In genomic region chr6:166341464-166341863, GRCh38 we compare ENCODE assay signal across 9 cellular contexts. TPM values are rescaled to one million over a fixed set of nuclear protein-coding genes. Genes with fewer than 3 reads are reported as not detected.
A peak's percentile ranks its signal among the peaks of the same experiment; 100 is the strongest.
DNase-seq lines count a peak whose midpoint lies in the region; ATAC-seq and TF ChIP-seq lines count a peak whose summit lies in the region.
"Had no signal": no experiment of that assay in that cellular context is flagged by ENCODE, and none has a peak within 500 bp of the region (broad histone marks: within the 10 kb centered on the region; RNA-seq: fewer than 3 reads in every experiment).

No MANE protein-coding gene starts in this region.

- in situ Hi-C loops in transverse colon (cut with MboI; ENCODE audit: low pct_ligation_motif_present in 1 of 4, low pct_unique_long_range_greater_than_20kb in 1 of 4, low sequenced_read_pairs in 3 of 4) = no loop called here

- ATAC-seq in activated T-helper 17 cell treated with anti-CD3 and anti-CD28 coated beads, Interleukin-2, amount 50 U/mL, for 72 hours (replicated peaks) = no peak
- ATAC-seq in left colon (peak; percentile 44), GM21825 (IDR thresholded peaks at IDR 0.05; ENCODE audit: unreplicated experiment) (no peak), GM18498 (IDR thresholded peaks at IDR 0.05; ENCODE audit: unreplicated experiment) (no peak)

- peak overlapping the region; percentile 78 for H3K27ac Mint-ChIP-seq in activated naive CD4-positive, alpha-beta T cell treated with anti-CD3 and anti-CD28 coated beads for 36 hours
- peak overlapping the region; percentile 92 for H3K27ac Mint-ChIP-seq in activated T-helper 17 cell treated with anti-CD3 and anti-CD28 coated beads, Interleukin-2, amount 50 U/mL, for 72 hours

- CTCF ChIA-PET in activated naive CD4-positive, alpha-beta T cell treated with anti-CD3 and anti-CD28 coated beads for 36 hours (lab: Charles Lee) = interaction anchor here (0.8 to 1.0 kb wide), 2 partner anchors 28 to 59 kb away, joined by 3 to 5 read pairs; no protein-coding TSS in a partner anchor

- peak overlapping the region; percentile 83 for H3K4me3 Mint-ChIP-seq in activated naive CD4-positive, alpha-beta T cell treated with anti-CD3 and anti-CD28 coated beads for 36 hours
- H3K4me3 Mint-ChIP-seq in activated T-helper 17 cell treated with anti-CD3 and anti-CD28 coated beads, Interleukin-2, amount 50 U/mL, for 72 hours = peak overlapping the region; percentile 91

- peak overlapping the region; percentile 83 to 95 (median 91) for H3K27ac ChIP-seq in transverse colon

- TF ChIP-seq CTCF in transverse colon (IDR thresholded peaks at IDR 0.05) = no peak

- WGBS in transverse colon (ENCODE audit: low coverage in 1 of 2), 2 donors = 7 to 23% methylated on average over 7 of the region's 7 CpGs

- intact Hi-C loops in activated naive CD4-positive, alpha-beta T cell treated with anti-CD3 and anti-CD28 coated beads for 36 hours (cut with micrococcal nuclease) = loop anchor here (5.0 kb wide), 1 partner anchor 611 kb away; no protein-coding TSS in a partner anchor
- intact Hi-C loops in left colon (cut with DNase I, micrococcal nuclease) = loop anchor here in 1 of 2 donors (5.0 kb wide), 1 partner anchor 46 kb away; no protein-coding TSS in a partner anchor
- intact Hi-C loops in transverse colon (cut with DNase I; ENCODE audit: low total_unique reads) = no loop called here

- H3K27me3 ChIP-seq in transverse colon = no peaks in the 10 kb centered on the region

- no peaks in the 10 kb centered on the region for H3K9me3 Mint-ChIP-seq in activated naive CD4-positive, alpha-beta T cell treated with anti-CD3 and anti-CD28 coated beads for 36 hours
- H3K9me3 Mint-ChIP-seq in activated T-helper 17 cell treated with anti-CD3 and anti-CD28 coated beads, Interleukin-2, amount 50 U/mL, for 72 hours = no peaks in the 10 kb centered on the region

- no peaks in the 10 kb centered on the region for H3K9me3 ChIP-seq in transverse colon

- H3K36me3 ChIP-seq in transverse colon = no peaks in the 10 kb centered on the region

- no peak for TF ChIP-seq POLR2A in transverse colon (IDR thresholded peaks at IDR 0.05)

- peak overlapping the region; percentile 73 to 96 (median 94) for H3K4me3 ChIP-seq in transverse colon

- TF ChIP-seq EP300 in transverse colon (IDR thresholded peaks at IDR 0.05; ENCODE audit: low read depth) = no peak

- no peak for DNase-seq in activated naive CD4-positive, alpha-beta T cell treated with anti-CD3 and anti-CD28 coated beads for 36 hours
- no peak for DNase-seq in activated naive CD4-positive, alpha-beta T cell (lab: John Stamatoyannopoulos, UW)
- DNase-seq in left colon (no peak), transverse colon (no peak), globus pallidus (ENCODE audit: low spot score) (no peak)

- H3K27me3 Mint-ChIP-seq in activated naive CD4-positive, alpha-beta T cell treated with anti-CD3 and anti-CD28 coated beads for 36 hours (ENCODE audit: low read depth) = no peaks in the 10 kb centered on the region
- H3K27me3 Mint-ChIP-seq in activated T-helper 17 cell treated with anti-CD3 and anti-CD28 coated beads, Interleukin-2, amount 50 U/mL, for 72 hours = no peaks in the 10 kb centered on the region

- peaks cover 12% of the 10 kb centered on the region for H3K36me3 Mint-ChIP-seq in activated naive CD4-positive, alpha-beta T cell treated with anti-CD3 and anti-CD28 coated beads for 36 hours (ENCODE audit: low read depth)
- peaks cover 6% of the 10 kb centered on the region for H3K36me3 Mint-ChIP-seq in activated T-helper 17 cell treated with anti-CD3 and anti-CD28 coated beads, Interleukin-2, amount 50 U/mL, for 72 hours (ENCODE audit: low read depth)

- H3K4me1 Mint-ChIP-seq in activated naive CD4-positive, alpha-beta T cell treated with anti-CD3 and anti-CD28 coated beads for 36 hours (ENCODE audit: low read depth) = peaks cover 9% of the 10 kb centered on the region
- peaks cover 10% of the 10 kb centered on the region for H3K4me1 Mint-ChIP-seq in activated T-helper 17 cell treated with anti-CD3 and anti-CD28 coated beads, Interleukin-2, amount 50 U/mL, for 72 hours

- peaks cover 19 to 34% (median 22%) of the 10 kb centered on the region in 4 donors for H3K4me1 ChIP-seq in transverse colon

RNA-seq across cellular contexts. Expression of gene SFT2D1, which starts 0.9 kb away (rescaled TPM):
- total RNA-seq in activated naive CD4-positive, alpha-beta T cell treated with anti-CD3 and anti-CD28 coated beads for 36 hours = 10 to 100 TPM; 53.1 to 53.3 TPM
- total RNA-seq in activated T-helper 17 cell treated with anti-CD3 and anti-CD28 coated beads, Interleukin-2, amount 50 U/mL, for 72 hours = 10 to 100 TPM; 40.1 to 43.8 TPM
- total RNA-seq in left colon (10 to 100 TPM; 57.7 to 64.7 TPM), transverse colon (10 to 100 TPM in 3 of 4 donors, 1 to 10 TPM in 1; 7.6 to 55.6 (median 39.7) TPM)

RNA-seq across cellular contexts. Expression of gene PRR18, which starts 33.3 kb away (rescaled TPM):
- not detected for total RNA-seq in activated naive CD4-positive, alpha-beta T cell treated with anti-CD3 and anti-CD28 coated beads for 36 hours
- total RNA-seq in activated T-helper 17 cell treated with anti-CD3 and anti-CD28 coated beads, Interleukin-2, amount 50 U/mL, for 72 hours = not detected
- total RNA-seq in left colon (not detected), transverse colon (not detected)
- total RNA-seq: Daoy had no signal

RNA-seq across cellular contexts. Expression of gene MPC1, which starts 41.3 kb away (rescaled TPM):
- 10 to 100 TPM; 16.6 to 18.7 TPM for total RNA-seq in activated naive CD4-positive, alpha-beta T cell treated with anti-CD3 and anti-CD28 coated beads for 36 hours
- 10 to 100 TPM in 1 of 2 donors, 1 to 10 TPM in 1; 6.5 to 15.9 TPM for total RNA-seq in activated T-helper 17 cell treated with anti-CD3 and anti-CD28 coated beads, Interleukin-2, amount 50 U/mL, for 72 hours
- total RNA-seq in left colon (100 to 1,000 TPM; 124 to 152 TPM), transverse colon (100 to 1,000 TPM in 3 of 4 donors, 10 to 100 TPM in 1; 90.8 to 131 (median 129) TPM)

Comparison
In these comparisons a context has a peak if more than half of its experiments do, and no peak if none do; other contexts are left out.
1. RNA of gene MPC1, which starts 41.3 kb away (total RNA-seq): 124 to 152 TPM in left colon and 90.8 to 131 TPM in transverse colon; 16.6 to 18.7 TPM in activated naive CD4-positive, alpha-beta T cell treated with anti-CD3 and anti-CD28 coated beads for 36 hours and 6.5 to 15.9 TPM in activated T-helper 17 cell treated with anti-CD3 and anti-CD28 coated beads, Interleukin-2, amount 50 U/mL, for 72 hours; every median in the first group is over 4 times any median in the second.